ENCODE assay signal across 22 cellular contexts in the genomic region with DNA sequence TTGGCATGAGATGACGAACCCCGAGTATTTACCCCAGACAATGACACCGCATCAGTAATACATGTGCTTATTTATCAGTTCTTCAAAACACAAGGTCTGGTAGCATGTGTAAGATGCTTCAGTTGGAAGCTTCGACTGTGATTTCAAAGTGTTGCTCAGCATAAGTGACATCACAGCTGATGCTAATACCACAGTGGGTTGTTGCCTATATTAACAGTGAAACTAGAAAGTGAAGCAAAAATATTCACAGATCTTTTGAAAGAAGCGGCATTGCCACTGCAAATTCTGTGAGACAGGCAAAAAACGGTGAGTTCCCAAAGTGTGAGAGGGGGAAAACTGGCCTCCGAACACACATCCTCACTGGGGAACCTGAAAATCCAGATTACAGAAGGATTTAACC. TPM values are rescaled to one million over a fixed set of nuclear protein-coding genes. Genes with fewer than 3 reads are reported as not detected.
DNase-seq lines count a peak whose midpoint lies in the region; ATAC-seq, FAIRE-seq and TF ChIP-seq lines count a peak whose summit lies in the region.
"Had no signal": no experiment of that assay in that cellular context is flagged by ENCODE, and none has a peak within 500 bp of the region (broad histone marks: within the 10 kb centered on the region; RNA-seq: fewer than 3 reads in every experiment).

No MANE protein-coding gene starts in this region.

- FAIRE-seq in HepG2 (lab: Jason Lieb, UNC) (no peak), GM12878 (lab: Jason Lieb, UNC) (no peak)
- FAIRE-seq: A204.1, G401.6, GM19239, H1 had no signal

- H3K9me3 ChIP-seq in HepG2 (ENCODE audit: low read length) (no peaks in the 10 kb centered on the region), right lobe of liver (no peaks in the 10 kb centered on the region), SK-N-MC (ENCODE audit: low read depth, low read length) (no peaks in the 10 kb centered on the region), GM12878 (replicated peaks; ENCODE audit: control insufficient read depth, insufficient read depth, low read length) (no peaks in the 10 kb centered on the region)
- H3K9me3 ChIP-seq: BLaER1 had no signal

- H3K4me2 ChIP-seq in HepG2 (ENCODE audit: low read depth, low read length) = no peak overlapping the region
- peak overlapping the region; percentile 42; the same call in 1 of the 2 replicates for H3K4me2 ChIP-seq in GM12878 (ENCODE audit: control insufficient read depth, insufficient read depth)
- H3K4me2 ChIP-seq: BLaER1 had no signal

- H3K4me1 ChIP-seq in HepG2 (ENCODE audit: insufficient read depth, low read length) = no peaks in the 10 kb centered on the region
- no peaks in the 10 kb centered on the region for H3K4me1 ChIP-seq in right lobe of liver
- H3K4me1 ChIP-seq in GM12878 (ENCODE audit: control insufficient read depth, insufficient read depth, low read length) = no peaks in the 10 kb centered on the region
- H3K4me1 ChIP-seq: BLaER1 had no signal

- in situ Hi-C loops in HepG2 (cut with HindIII; ENCODE audit: extremely low pct_ligation_motif_present, low pct_unique_long_range_greater_than_20kb) (loop anchor here (25.0 kb wide), 1 partner anchor 459 kb away; no protein-coding TSS in a partner anchor), GM12878 (cut with MboI) (no loop called here)

- POLR2A ChIA-PET in HepG2 (lab: Yijun Ruan, JAX) = no interaction called here
- POLR2A ChIA-PET in GM12878 (lab: Charles Lee) = no interaction called here

- RAD21 ChIA-PET in GM12878 (lab: Charles Lee; ENCODE audit: unreplicated experiment) = no interaction called here

- H3K9ac ChIP-seq in HepG2 (ENCODE audit: insufficient read depth, low read depth, low read length) = no peak overlapping the region
- H3K9ac ChIP-seq in SK-N-MC (ENCODE audit: insufficient read length) = no peak overlapping the region
- H3K9ac ChIP-seq in GM12878 (ENCODE audit: control insufficient read depth, insufficient read depth, low read length) = no peak overlapping the region
- H3K9ac ChIP-seq: BLaER1, GM23248 had no signal

- TF ChIP-seq POLR2A in HepG2 (IDR thresholded peaks at IDR 0.05; ENCODE audit: insufficient read depth in 1 of 2, low read depth in 2 of 2, low read length in 2 of 2) (no peak), right lobe of liver (IDR thresholded peaks at IDR 0.05) (no peak), GM12878 (IDR thresholded peaks at IDR 0.05; ENCODE audit: low read depth, low read length) (no peak)

- H4K20me1 ChIP-seq in HepG2 (ENCODE audit: insufficient read depth, low read length) (no peaks in the 10 kb centered on the region), GM12878 (ENCODE audit: control insufficient read depth, insufficient read depth) (no peaks in the 10 kb centered on the region)
- H4K20me1 ChIP-seq: BLaER1 had no signal

- H2AFZ ChIP-seq in HepG2 (ENCODE audit: low read length) (no peak overlapping the region), GM12878 (ENCODE audit: control insufficient read depth, low read depth, low read length) (no peak overlapping the region)
- H2AFZ ChIP-seq: GM23248 had no signal

- 53% methylated on average over 7 of the region's 7 CpGs for WGBS in HepG2 (ENCODE audit: low lambda C conversion rate)
- WGBS in right lobe of liver (ENCODE audit: insufficient coverage, low coverage, low lambda C conversion rate, missing lambda C conversion rate) = 87% methylated on average over 6 of the region's 7 CpGs
- 67% methylated on average over 7 of the region's 7 CpGs for WGBS in GM12878 (ENCODE audit: insufficient coverage, insufficient replicate concordance, low lambda C conversion rate, missing lambda C conversion rate)

- ATAC-seq in HepG2 = no peak
- no peak for ATAC-seq in right lobe of liver
- no peak for ATAC-seq in GM12878
- no peak for ATAC-seq in HG03432 (IDR thresholded peaks at IDR 0.05; ENCODE audit: unreplicated experiment)
- ATAC-seq: CD8-positive, alpha-beta T cell had no signal

- BruUV-seq in HepG2 (replicated peaks; lab: Mats Ljungman, UMichigan) = no TSS peak
- BruUV-seq in GM12878 (replicated peaks; lab: Mats Ljungman, UMichigan) = no TSS peak

- no peak for TF ChIP-seq EP300 in HepG2 (IDR thresholded peaks at IDR 0.05; ENCODE audit: low read depth in 2 of 2, low read length in 2 of 2)
- TF ChIP-seq EP300 in HepG2 (CRISPR knock-in tag; IDR thresholded peaks at IDR 0.05; ENCODE audit: borderline replicate concordance) = no peak
- no peak for TF ChIP-seq EP300 in GM12878 (IDR thresholded peaks at IDR 0.05; ENCODE audit: borderline replicate concordance in 1 of 2, control insufficient read depth in 1 of 2, low read depth in 2 of 2, low read length in 2 of 2)

- H3K27ac ChIP-seq in HepG2 (ENCODE audit: extremely low read length, insufficient read depth, low read length) (no peak overlapping the region), right lobe of liver (no peak overlapping the region), SK-N-MC (peak overlapping the region; percentile 61; the same call in 1 of the 2 replicates), GM12878 (ENCODE audit: control insufficient read depth, insufficient read depth) (no peak overlapping the region)
- H3K27ac ChIP-seq: 22Rv1, BLaER1, C4-2B, GM23248 had no signal

- H3K4me3 ChIP-seq in HepG2 (replicated peaks in 1 of 3; ENCODE audit: insufficient read depth in 1 of 3, low read depth in 2 of 3, low read length in 3 of 3) = no peak overlapping the region
- no peak overlapping the region for H3K4me3 ChIP-seq in right lobe of liver
- H3K4me3 ChIP-seq in SK-N-MC = peak overlapping the region; percentile 20
- H3K4me3 ChIP-seq in GM12878 = no peak overlapping the region
- H3K4me3 ChIP-seq: BLaER1, GM23248 had no signal

- no peaks in the 10 kb centered on the region for H3K36me3 ChIP-seq in HepG2 (replicated peaks in 1 of 2; ENCODE audit: control insufficient read depth in 1 of 2, insufficient read depth in 2 of 2, low read length in 2 of 2)
- no peaks in the 10 kb centered on the region for H3K36me3 ChIP-seq in right lobe of liver
- H3K36me3 ChIP-seq in SK-N-MC (ENCODE audit: insufficient read depth, low read length) = no peaks in the 10 kb centered on the region
- H3K36me3 ChIP-seq in GM12878 (ENCODE audit: control insufficient read depth in 2 of 2, insufficient read depth in 2 of 2, low read length in 1 of 2) = no peaks in the 10 kb centered on the region
- H3K36me3 ChIP-seq: BLaER1 had no signal

- SMC1A ChIA-PET in GM12878 (lab: Charles Lee; ENCODE audit: uncharacterized antibody, unreplicated experiment) = interaction anchor here (0.6 to 1.0 kb wide), 2 partner anchors 8 to 436 kb away, joined by 3 read pairs; no protein-coding TSS in a partner anchor

- TF ChIP-seq RAD21 in HepG2 (CRISPR knock-in tag; IDR thresholded peaks at IDR 0.05) (no peak), GM12878 (IDR thresholded peaks at IDR 0.05; ENCODE audit: insufficient read depth, low read depth, low read length) (no peak)

- CTCF ChIA-PET in HepG2 (lab: Yijun Ruan, JAX; ENCODE audit: low intra/inter-chr PET ratio, low total read pairs) (no interaction called here), GM12878 (lab: Yijun Ruan, JAX) (interaction anchor here (2.1 kb wide), 1 partner anchor 10 kb away, joined by 8 read pairs; no protein-coding TSS in a partner anchor)

- H3K27me3 ChIP-seq in HepG2 (ENCODE audit: control insufficient read depth in 1 of 2, insufficient read depth in 2 of 2, low read length in 2 of 2) (0 out of 5 replicates have a peak, but pooled peaks cover 0 to 3% of the 10 kb centered on the region in 2 experiments), right lobe of liver (no peaks in the 10 kb centered on the region), GM12878 (replicated peaks in 1 of 2; ENCODE audit: control insufficient read depth in 2 of 2, insufficient read depth in 2 of 2, low read length in 1 of 2) (peaks cover 0 to 2% of the 10 kb centered on the region in 2 experiments; a peak in 1 of 4 replicates)
- H3K27me3 ChIP-seq: BLaER1 had no signal

- intact Hi-C loops in HepG2 (cut with micrococcal nuclease; ENCODE audit: unreplicated experiment) = no loop called here
- intact Hi-C loops in right lobe of liver (cut with DNase I) = no loop called here
- intact Hi-C loops in GM12878 (cut with micrococcal nuclease; ENCODE audit: unreplicated experiment) = no loop called here

- TF ChIP-seq CTCF in HepG2 (CRISPR knock-in tag; IDR thresholded peaks at IDR 0.05) = no peak
- no peak for TF ChIP-seq CTCF in right lobe of liver (IDR thresholded peaks at IDR 0.05)
- TF ChIP-seq CTCF in GM12878 (IDR thresholded peaks at IDR 0.05 in 2 of 3, conservative IDR thresholded peaks at IDR 0.05 in 1 of 3; ENCODE audit: control insufficient read depth in 2 of 3, extremely low read depth in 1 of 3, insufficient read depth in 1 of 3, low read depth in 3 of 3, low read length in 3 of 3) = no peak

- no peak for DNase-seq in HepG2 (ENCODE audit: low spot score)
- no peak for DNase-seq in right lobe of liver
- DNase-seq in SK-N-MC (ENCODE audit: low read depth, low spot score) = no peak
- DNase-seq in GM12878 (ENCODE audit: low read depth, low spot score) = no peak
- no peak for DNase-seq in NOMO-1 (lab: John Stamatoyannopoulos, UW; ENCODE audit: unreplicated experiment in 2 of 2)
- no peak for DNase-seq in activated naive CD4-positive, alpha-beta T cell treated with Interleukin-2 at 50 U/mL for 16 hours
- DNase-seq in stimulated activated CD4-positive, alpha-beta T cell treated with anti-CD3 and anti-CD28 coated beads, Interleukin-1b, Interleukin-23, amount 100 ng/mL, for 48 hours = no peak
- DNase-seq: CD4-positive, CD25-positive, alpha-beta regulatory T cell; CD8-positive, alpha-beta T cell; DMS153; DND-41; GM23248; H7; HCEC 1CT had no signal

- H3K79me2 ChIP-seq in HepG2 (ENCODE audit: insufficient read depth, low read length) (no peaks in the 10 kb centered on the region), GM12878 (ENCODE audit: control insufficient read depth, insufficient read depth, low read length) (no peaks in the 10 kb centered on the region)

RNA-seq across cellular contexts. Expression of a gene that starts 18.4 kb away (rescaled TPM):
- 11.6 and 13.3 TPM in 2 replicates for total RNA-seq in HepG2 (2016; rRNA removed; fragmentation: Illumina TruSeq; extraction: Trizol)
- total RNA-seq in HepG2 (2016; cell fraction: cytosol; rRNA removed; fragmentation: Illumina TruSeq; extraction: Trizol; ENCODE audit: low read depth) = 1.5 and 4.2 TPM in 2 replicates
- 10.8 and 17.7 TPM in 2 replicates for total RNA-seq in HepG2 (2016; cell fraction: insoluble cytoplasmic fraction; rRNA removed; fragmentation: Illumina TruSeq; extraction: Trizol)
- 2.4 and 3.7 TPM in 2 replicates for total RNA-seq in HepG2 (2016; cell fraction: membrane; rRNA removed; fragmentation: Illumina TruSeq; extraction: Trizol)
- total RNA-seq in HepG2 (2016; cell fraction: nucleus; rRNA removed; fragmentation: Illumina TruSeq; extraction: Trizol) = 19.9 and 22.6 TPM in 2 replicates
- 4.0 and 5.4 TPM in 2 replicates for polyA plus RNA-seq in HepG2 (2011; rRNA removed)
- polyA plus RNA-seq in HepG2 (2011; cell fraction: cytosol; rRNA removed) = 1.7 and 2.4 TPM in 2 replicates
- 13.0 and 16.1 TPM in 2 replicates for polyA plus RNA-seq in HepG2 (2011; cell fraction: nucleus; rRNA removed)
- polyA plus RNA-seq in HepG2 (2012) = 2.4 and 3.4 TPM in 2 replicates
- polyA plus RNA-seq in HepG2 (2016; cell fraction: cytosol; fragmentation: Illumina TruSeq; extraction: Trizol; ENCODE audit: low read depth) = 0.66 and 1.2 TPM in 2 replicates
- polyA plus RNA-seq in HepG2 (2016; cell fraction: insoluble cytoplasmic fraction; fragmentation: Illumina TruSeq; extraction: Trizol; ENCODE audit: low read depth) = 7.8 and 11.9 TPM in 2 replicates
- polyA plus RNA-seq in HepG2 (2016; cell fraction: membrane; fragmentation: Illumina TruSeq; extraction: Trizol; ENCODE audit: low read depth) = 1.2 and 1.5 TPM in 2 replicates
- polyA plus RNA-seq in HepG2 (2016; cell fraction: nucleus; fragmentation: Illumina TruSeq; extraction: Trizol; ENCODE audit: insufficient read depth, low read depth) = 10.1 and 15.5 TPM in 2 replicates
- polyA minus RNA-seq in HepG2 (2011; rRNA and poly(A)+ RNA removed; ENCODE audit: low replicate concordance) = 4.6 and 13.0 TPM in 2 replicates
- 1.9 and 3.1 TPM in 2 replicates for polyA minus RNA-seq in HepG2 (2011; cell fraction: cytosol; rRNA and poly(A)+ RNA removed)
- polyA minus RNA-seq in HepG2 (2011; cell fraction: nucleus; rRNA and poly(A)+ RNA removed) = 32.6 and 33.7 TPM in 2 replicates
- 1 to 10 TPM; 5.1 to 8.9 (median 7.2) TPM for total RNA-seq in right lobe of liver
- 54.8 and 54.9 TPM in 2 replicates for total RNA-seq in GM12878 (2013; cell fraction: nucleolus; rRNA removed)
- total RNA-seq in GM12878 (2014; rRNA removed) = 8.1 and 10.1 TPM in 2 replicates
- 11.4 and 12.2 TPM in 2 replicates for total RNA-seq in GM12878 (2014; rRNA removed; fragmentation: Illumina TruSeq; extraction: Trizol)
- total RNA-seq in GM12878 (2021) = 8.2 and 9.9 TPM in 2 replicates
- polyA plus RNA-seq in GM12878 (2011; ENCODE audit: low read depth) = 14.7 TPM
- polyA plus RNA-seq in GM12878 (2011; rRNA removed) = 14.0 and 16.6 TPM in 2 replicates
- polyA plus RNA-seq in GM12878 (2011; cell fraction: cytosol; rRNA removed) = 7.7 and 7.8 TPM in 2 replicates
- 71.1 and 106 TPM in 2 replicates for polyA plus RNA-seq in GM12878 (2011; cell fraction: nucleus; rRNA removed)
- polyA plus RNA-seq in GM12878 (2012) = 8.6 TPM in 2 replicates
- polyA plus RNA-seq in GM12878 (2014; fragmentation: Illumina TruSeq; extraction: Trizol) = 10.3 and 14.5 TPM in 2 replicates
- polyA plus RNA-seq in GM12878 (2014; fragmentation: Nextera tagmentation; extraction: Ambion mirVana) = 1 to 10 TPM; 3.7 to 7.9 TPM
- 8.4 and 8.6 TPM in 2 replicates for polyA plus RNA-seq in GM12878 (2014; rRNA removed)
- polyA plus RNA-seq in GM12878 (2016; fragmentation: Nextera tagmentation; extraction: Ambion mirVana) = 1 to 10 TPM; 5.7 to 7.0 TPM
- polyA minus RNA-seq in GM12878 (2011; rRNA and poly(A)+ RNA removed) = 7.8 and 13.5 TPM in 2 replicates
- polyA minus RNA-seq in GM12878 (2011; cell fraction: cytosol; rRNA and poly(A)+ RNA removed) = 4.1 and 4.7 TPM in 2 replicates
- 31.8 and 33.6 TPM in 2 replicates for polyA minus RNA-seq in GM12878 (2011; cell fraction: nucleus; rRNA and poly(A)+ RNA removed)
